In genomic region chr2:113977660-113978523, GRCh38 we compare ENCODE assay signal across 8 cellular contexts.
DNase-seq lines count a peak whose midpoint lies in the region; ATAC-seq and TF ChIP-seq lines count a peak whose summit lies in the region.

No MANE protein-coding gene starts in this region.

- peak; percentile 5 for TF ChIP-seq CTCF in AG04449 (IDR thresholded peaks at IDR 0.05; ENCODE audit: insufficient read depth, low read length, missing control alignments)
- TF ChIP-seq CTCF in hepatocyte (IDR thresholded peaks at IDR 0.05; ENCODE audit: poor library complexity), result peak; percentile 59
- peak; percentile 19 to 33 for TF ChIP-seq CTCF in tibial artery (IDR thresholded peaks at IDR 0.05)

- H3K27me3 ChIP-seq in hepatocyte (no peaks in the 10 kb centered on the region), tibial artery (no peaks in the 10 kb centered on the region)

- no peaks in the 10 kb centered on the region for H3K36me3 ChIP-seq in hepatocyte (replicated peaks; ENCODE audit: insufficient read depth, low read depth)
- peaks cover 0 to 8% (median 0%) of the 10 kb centered on the region in 3 donors for H3K36me3 ChIP-seq in tibial artery

- H3K4me1 ChIP-seq in hepatocyte (ENCODE audit: insufficient read depth) (peaks cover 7% of the 10 kb centered on the region), tibial artery (no peaks in the 10 kb centered on the region)

- H3K27ac ChIP-seq in hepatocyte, result peak overlapping the region; percentile 79
- H3K27ac ChIP-seq in tibial artery, result no peak overlapping the region

- H3K9me3 ChIP-seq in hepatocyte (ENCODE audit: low read depth) (no peaks in the 10 kb centered on the region), tibial artery (no peaks in the 10 kb centered on the region)

- POLR2A ChIA-PET in AG04449 (lab: Yijun Ruan, JAX), result no interaction called here

- ATAC-seq in HG02938 (IDR thresholded peaks at IDR 0.05; ENCODE audit: unreplicated experiment) (no peak), GM21717 (IDR thresholded peaks at IDR 0.05; ENCODE audit: unreplicated experiment) (no peak), HG03139 (IDR thresholded peaks at IDR 0.05; ENCODE audit: unreplicated experiment) (no peak)

- H3K4me3 ChIP-seq in AG04449 (ENCODE audit: low read depth, low read length), result no peak overlapping the region
- H3K4me3 ChIP-seq in hepatocyte, result no peak overlapping the region
- no peak overlapping the region for H3K4me3 ChIP-seq in tibial artery

- DNase-seq in AG04449 (ENCODE audit: low read depth, low spot score) (no peak), HPDE6-E6E7 (ENCODE audit: extremely low spot score) (peak; percentile 41), SK-N-DZ (ENCODE audit: low spot score) (peak; percentile 40), hepatocyte (ENCODE audit: low spot score) (peak; percentile 68), tibial artery (no peak)

- H3K79me2 ChIP-seq in hepatocyte, result no peaks in the 10 kb centered on the region

- H3K4me2 ChIP-seq in hepatocyte, result peak overlapping the region; percentile 24

- H2AFZ ChIP-seq in hepatocyte, result no peak overlapping the region

- WGBS in hepatocyte (ENCODE audit: low lambda C conversion rate, missing lambda C conversion rate), result 40% methylated on average over 16 of the region's 16 CpGs

- CTCF ChIA-PET in AG04449 (lab: Yijun Ruan, JAX), result interaction anchor here (1.0 to 4.5 kb wide), 4 partner anchors 11 to 573 kb away, joined by 3 to 22 read pairs (median 4); no protein-coding TSS in a partner anchor

- H4K20me1 ChIP-seq in hepatocyte (ENCODE audit: insufficient read depth, poor library complexity, severe bottlenecking), result no peaks in the 10 kb centered on the region

- H3K9me2 ChIP-seq in hepatocyte (replicated peaks; ENCODE audit: insufficient read depth), result no peaks in the 10 kb centered on the region

- intact Hi-C loops in tibial artery (cut with DNase I; ENCODE audit: low total_unique reads), result no loop called here

Comparison
In these comparisons a context has a peak if more than half of its experiments do, and no peak if none do; other contexts are left out.
1. DNase-seq: peak in HPDE6-E6E7 (single experiment), SK-N-DZ (single experiment) and hepatocyte (single experiment); none in AG04449 (single experiment) and tibial artery (0 of 2).
2. CTCF ChIP-seq: peak in every context shown above with its lines; median percentile 59 in hepatocyte; 26 in tibial artery; 5 in AG04449.